Comparison of ENCODE assay signal across 1 cellular context in the genomic region with DNA sequence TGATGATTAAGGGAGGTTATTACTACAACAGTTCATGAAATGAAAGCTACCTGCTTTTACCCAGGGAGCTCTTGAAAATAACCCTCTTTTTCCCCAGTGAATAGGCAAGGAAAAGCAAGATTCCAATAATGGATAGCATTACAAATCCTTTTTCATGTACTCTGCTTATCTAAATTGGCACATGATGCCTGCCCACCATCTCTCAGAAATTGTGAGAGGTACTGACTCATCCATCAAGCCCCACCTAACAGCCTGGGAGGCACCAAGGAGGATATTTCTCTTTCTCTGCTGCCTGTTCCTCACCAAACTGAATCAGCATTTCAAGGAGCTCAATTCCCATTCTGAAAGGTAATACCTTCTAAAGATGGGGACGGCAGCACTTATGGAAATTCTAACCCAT.
A peak's percentile ranks its signal among the peaks of the same experiment; 100 is the strongest.
TF ChIP-seq lines count a peak whose summit lies in the region.

No MANE protein-coding gene starts in this region.

TF ChIP-seq in IMR-90, 13 proteins besides CTCF, POLR2A, EP300 and RAD21:
- TF ChIP-seq SMC3 (IDR thresholded peaks at IDR 0.05; ENCODE audit: low read depth, low read length): no peak
- no peak for TF ChIP-seq MAZ (IDR thresholded peaks at IDR 0.05; ENCODE audit: borderline replicate concordance, low read depth, low read length)
- TF ChIP-seq MAFK (IDR thresholded peaks at IDR 0.05; ENCODE audit: low read depth, low read length): peak; percentile 26; the same call in 1 of the 2 replicates
